10 cellular contexts compared by ENCODE assay signal in the genomic region with DNA sequence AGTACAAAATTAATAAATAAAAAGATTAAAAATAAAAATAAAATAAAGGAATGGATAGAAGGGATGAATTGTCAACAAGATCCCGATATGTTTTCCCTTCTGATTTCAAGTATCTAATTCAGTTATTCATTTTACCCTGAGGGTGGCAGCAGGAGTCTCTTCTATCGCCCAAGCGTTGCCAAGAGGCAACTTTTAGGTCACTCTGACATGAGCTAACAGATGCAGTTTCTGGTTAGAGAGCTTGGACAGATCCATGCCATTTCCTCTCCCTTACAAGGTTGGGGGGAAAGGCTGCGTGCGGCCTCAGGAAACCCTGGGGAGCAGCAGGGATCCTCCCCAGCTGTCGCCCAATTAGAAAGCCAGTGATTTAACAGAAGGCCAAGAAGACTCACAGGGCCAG. TPM values are rescaled to one million over a fixed set of nuclear protein-coding genes. Genes with fewer than 3 reads are reported as not detected.
A peak's percentile ranks its signal among the peaks of the same experiment; 100 is the strongest.
DNase-seq lines count a peak whose midpoint lies in the region; ATAC-seq, FAIRE-seq and TF ChIP-seq lines count a peak whose summit lies in the region.
"Had no signal": no experiment of that assay in that cellular context is flagged by ENCODE, and none has a peak within 500 bp of the region (broad histone marks: within the 10 kb centered on the region; RNA-seq: fewer than 3 reads in every experiment).

No MANE protein-coding gene starts in this region.

- no peak overlapping the region for H2AFZ ChIP-seq in endothelial cell of umbilical vein (ENCODE audit: low read depth, low read length)

- dilution Hi-C loops in endothelial cell of umbilical vein (cut with MboI; ENCODE audit: extremely low pct_ligation_motif_present, low sequenced_read_pairs), result no loop called here

- intact Hi-C loops in endothelial cell of umbilical vein (cut with micrococcal nuclease), result loop anchor here (5.0 kb wide), 1 partner anchor 299 kb away; no protein-coding TSS in a partner anchor

- no peaks in the 10 kb centered on the region for H3K36me3 ChIP-seq in endothelial cell of umbilical vein (ENCODE audit: control insufficient read depth in 2 of 2, extremely low read depth in 1 of 2, insufficient read depth in 2 of 2, low read length in 2 of 2)
- H3K36me3 ChIP-seq: BLaER1 had no signal

- no peaks in the 10 kb centered on the region for H4K20me1 ChIP-seq in endothelial cell of umbilical vein (replicated peaks; ENCODE audit: control insufficient read depth, extremely low read depth, insufficient read depth, low read length)
- H4K20me1 ChIP-seq: BLaER1 had no signal

- POLR2A ChIA-PET in endothelial cell of umbilical vein (lab: Charles Lee), result no interaction called here

- TF ChIP-seq POLR2A in endothelial cell of umbilical vein (IDR thresholded peaks at IDR 0.05; ENCODE audit: low read depth, low read length), result no peak

- no peaks in the 10 kb centered on the region for H3K9me3 Mint-ChIP-seq in type B pancreatic cell

- H3K9me1 ChIP-seq in endothelial cell of umbilical vein (replicated peaks; ENCODE audit: control insufficient read depth, extremely low read depth, insufficient read depth, low read length), result no peaks in the 10 kb centered on the region

- CTCF ChIA-PET in endothelial cell of umbilical vein (lab: Charles Lee), result interaction anchor here (0.6 to 1.5 kb wide), 16 partner anchors 9 to 459 kb away, joined by 3 to 9 read pairs (median 3); a partner anchor contains a TSS

- no TSS peak for BruUV-seq in endothelial cell of umbilical vein (replicated peaks; lab: Mats Ljungman, UMichigan)

- no peak overlapping the region for H3K4me3 Mint-ChIP-seq in type B pancreatic cell
- H3K4me3 Mint-ChIP-seq: activated naive CD8-positive, alpha-beta T cell had no signal

- no peak overlapping the region for H3K4me3 ChIP-seq in endothelial cell of umbilical vein (replicated peaks in 1 of 3; ENCODE audit: insufficient read depth in 1 of 3, low read depth in 1 of 3, low read length in 3 of 3)
- H3K4me3 ChIP-seq: BLaER1 had no signal

- H3K9me3 ChIP-seq in endothelial cell of umbilical vein (replicated peaks; ENCODE audit: control insufficient read depth, insufficient read depth, low read length), result no peaks in the 10 kb centered on the region
- H3K9me3 ChIP-seq: BLaER1 had no signal

- no peaks in the 10 kb centered on the region for H3K27me3 Mint-ChIP-seq in type B pancreatic cell
- H3K27me3 Mint-ChIP-seq: activated naive CD8-positive, alpha-beta T cell had no signal

- H3K9ac ChIP-seq in endothelial cell of umbilical vein (replicated peaks; ENCODE audit: extremely low read depth, insufficient read depth, low read length), result no peak overlapping the region
- H3K9ac ChIP-seq: BLaER1 had no signal

- H3K4me1 ChIP-seq in endothelial cell of umbilical vein (ENCODE audit: control insufficient read depth, extremely low read depth, insufficient read depth, low read length), result no peaks in the 10 kb centered on the region
- H3K4me1 ChIP-seq: BLaER1 had no signal

- ATAC-seq in HG03442 (IDR thresholded peaks at IDR 0.05; ENCODE audit: unreplicated experiment), result no peak

- H3K4me2 ChIP-seq in endothelial cell of umbilical vein (ENCODE audit: insufficient read depth, low read length), result no peak overlapping the region
- H3K4me2 ChIP-seq: BLaER1 had no signal

- TF ChIP-seq CTCF in endothelial cell of umbilical vein (IDR thresholded peaks at IDR 0.05; ENCODE audit: extremely low read depth in 1 of 2, insufficient read depth in 1 of 2, low read depth in 1 of 2, low read length in 2 of 2), result peak in 1 of 2 donors; percentile 15
- TF ChIP-seq CTCF in type B pancreatic cell (conservative IDR thresholded peaks at IDR 0.05), result peak; percentile 57

- H3K79me2 ChIP-seq in endothelial cell of umbilical vein (ENCODE audit: control insufficient read depth, insufficient read depth, low read length), result no peaks in the 10 kb centered on the region

- H3K27ac Mint-ChIP-seq in type B pancreatic cell, result no peak overlapping the region
- H3K27ac Mint-ChIP-seq: activated naive CD8-positive, alpha-beta T cell had no signal

- H3K27me3 ChIP-seq in endothelial cell of umbilical vein (ENCODE audit: control insufficient read depth in 2 of 2, insufficient read depth in 2 of 2, low read length in 2 of 2), result peaks cover 0 to 2% of the 10 kb centered on the region in 2 experiments

- H3K36me3 Mint-ChIP-seq in type B pancreatic cell, result no peaks in the 10 kb centered on the region
- H3K36me3 Mint-ChIP-seq: activated naive CD8-positive, alpha-beta T cell had no signal

- no peak overlapping the region for H3K27ac ChIP-seq in endothelial cell of umbilical vein (ENCODE audit: insufficient read depth, low read depth, low read length)
- H3K27ac ChIP-seq: BLaER1 had no signal

- peak; percentile 63 for FAIRE-seq in endothelial cell of umbilical vein (lab: Jason Lieb, UNC)

- DNase-seq in SHP77 (lab: John Stamatoyannopoulos, UW), result peak; percentile 3 to 46
- no peak for DNase-seq in SHP77 treated with DMSO at 0.1 percent for 48 hours (lab: John Stamatoyannopoulos, UW)
- peak; percentile 53 for DNase-seq in NCI-H1694 (lab: John Stamatoyannopoulos, UW)
- DNase-seq in activated CD4-positive, alpha-beta T cell treated with anti-CD3 and anti-CD28 coated beads for 1 hour, result peak; percentile 11
- DNase-seq in endothelial cell of umbilical vein (ENCODE audit: low read depth, low spot score), result peak; percentile 43
- DNase-seq in middle frontal gyrus (ENCODE audit: extremely low spot score, low spot score), result peak; percentile 9
- DNase-seq in type B pancreatic cell (ENCODE audit: extremely low spot score, unreplicated experiment), result no peak

- no peaks in the 10 kb centered on the region for H3K4me1 Mint-ChIP-seq in type B pancreatic cell (ENCODE audit: unreplicated experiment)

TF ChIP-seq in endothelial cell of umbilical vein, 7 proteins besides CTCF, POLR2A, EP300 and RAD21:
- TF ChIP-seq FOS (IDR thresholded peaks at IDR 0.05; ENCODE audit: borderline replicate concordance, insufficient read depth, low read length) (no peak), MYC (IDR thresholded peaks at IDR 0.05; ENCODE audit: low read depth, low read length) (no peak), GATA2 (IDR thresholded peaks at IDR 0.05; ENCODE audit: insufficient read depth, insufficient read length, low read depth, low read length) (no peak), POLR2AphosphoS5 (IDR thresholded peaks at IDR 0.05; ENCODE audit: insufficient read depth, low read depth, low read length) (no peak), EZH2 (IDR thresholded peaks at IDR 0.05; ENCODE audit: borderline replicate concordance, low read depth, low read length, severe bottlenecking) (no peak), JUN (IDR thresholded peaks at IDR 0.05; ENCODE audit: borderline replicate concordance, insufficient read depth, insufficient read length, low read depth) (no peak)
- TF ChIP-seq, protein P1, sequence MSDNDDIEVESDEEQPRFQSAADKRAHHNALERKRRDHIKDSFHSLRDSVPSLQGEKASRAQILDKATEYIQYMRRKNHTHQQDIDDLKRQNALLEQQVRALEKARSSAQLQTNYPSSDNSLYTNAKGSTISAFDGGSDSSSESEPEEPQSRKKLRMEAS (IDR thresholded peaks at IDR 0.05; ENCODE audit: insufficient read depth, insufficient read length), result no peak
TF ChIP-seq in endothelial cell of umbilical vein: peak in this region for 0.

RNA-seq across cellular contexts. Expression of a gene that starts 35.3 kb away (rescaled TPM):
- total RNA-seq in endothelial cell of umbilical vein (0.73 TPM in 1 of 2 replicates, not detected in the other), type B pancreatic cell (ENCODE audit: low replicate concordance) (0.62 and 0.82 TPM in 2 replicates)
- not detected in 2 replicates for polyA plus RNA-seq in endothelial cell of umbilical vein
- polyA plus RNA-seq in endothelial cell of umbilical vein (2011; cell fraction: cytosol; rRNA removed), result 0.07 and 0.08 TPM in 2 replicates
- 0.63 and 0.66 TPM in 2 replicates for polyA plus RNA-seq in endothelial cell of umbilical vein (2011; cell fraction: nucleus; rRNA removed)
- polyA plus RNA-seq in endothelial cell of umbilical vein (2012), result 0.11 and 0.28 TPM in 2 replicates
- 0.46 and 0.47 TPM in 2 replicates for polyA minus RNA-seq in endothelial cell of umbilical vein
- not detected for polyA minus RNA-seq in endothelial cell of umbilical vein (2011; cell fraction: cytosol; rRNA and poly(A)+ RNA removed)
- polyA minus RNA-seq in endothelial cell of umbilical vein (2011; cell fraction: nucleus; rRNA and poly(A)+ RNA removed), result not detected in 2 replicates

RNA-seq across cellular contexts. Expression of a gene that starts 48.2 kb away (rescaled TPM):
- total RNA-seq in endothelial cell of umbilical vein (18.2 and 20.0 TPM in 2 replicates), type B pancreatic cell (ENCODE audit: low replicate concordance) (6.4 and 11.5 TPM in 2 replicates)
- 19.0 and 22.0 TPM in 2 replicates for polyA plus RNA-seq in endothelial cell of umbilical vein
- polyA plus RNA-seq in endothelial cell of umbilical vein (2011; cell fraction: cytosol; rRNA removed), result 12.9 and 13.6 TPM in 2 replicates
- polyA plus RNA-seq in endothelial cell of umbilical vein (2011; cell fraction: nucleus; rRNA removed), result 13.3 and 20.0 TPM in 2 replicates
- 7.7 and 13.0 TPM in 2 replicates for polyA plus RNA-seq in endothelial cell of umbilical vein (2012)
- 13.5 and 14.9 TPM in 2 replicates for polyA minus RNA-seq in endothelial cell of umbilical vein
- 38.1 TPM for polyA minus RNA-seq in endothelial cell of umbilical vein (2011; cell fraction: cytosol; rRNA and poly(A)+ RNA removed)
- 8.8 and 9.0 TPM in 2 replicates for polyA minus RNA-seq in endothelial cell of umbilical vein (2011; cell fraction: nucleus; rRNA and poly(A)+ RNA removed)

RNA-seq across cellular contexts. Expression of a gene that starts 51.0 kb away (rescaled TPM):
- total RNA-seq in endothelial cell of umbilical vein, result 85.0 and 96.1 TPM in 2 replicates
- 169 and 253 TPM in 2 replicates for polyA plus RNA-seq in endothelial cell of umbilical vein
- 129 and 136 TPM in 2 replicates for polyA plus RNA-seq in endothelial cell of umbilical vein (2011; cell fraction: cytosol; rRNA removed)
- 259 and 399 TPM in 2 replicates for polyA plus RNA-seq in endothelial cell of umbilical vein (2011; cell fraction: nucleus; rRNA removed)
- polyA plus RNA-seq in endothelial cell of umbilical vein (2012), result 112 and 137 TPM in 2 replicates
- polyA minus RNA-seq in endothelial cell of umbilical vein, result 77.3 and 118 TPM in 2 replicates
- polyA minus RNA-seq in endothelial cell of umbilical vein (2011; cell fraction: cytosol; rRNA and poly(A)+ RNA removed), result 75.6 TPM
- 53.4 and 65.0 TPM in 2 replicates for polyA minus RNA-seq in endothelial cell of umbilical vein (2011; cell fraction: nucleus; rRNA and poly(A)+ RNA removed)
- 80.2 and 96.1 TPM in 2 replicates for total RNA-seq in type B pancreatic cell (ENCODE audit: low replicate concordance)

Comparison
In these comparisons a context has a peak if more than half of its experiments do, and no peak if none do; other contexts are left out.
1. DNase-seq: peak in SHP77 (2 of 2), NCI-H1694 (single experiment), activated CD4-positive, alpha-beta T cell treated with anti-CD3 and anti-CD28 coated beads for 1 hour (single experiment), endothelial cell of umbilical vein (single experiment) and middle frontal gyrus (single experiment); none in SHP77 treated with DMSO at 0.1 percent for 48 hours (single experiment) and type B pancreatic cell (single experiment).